Comparison of ENCODE assay signal across 15 cellular contexts in genomic region chr1:46551597-46552095, GRCh38. TPM values are rescaled to one million over a fixed set of nuclear protein-coding genes. Genes with fewer than 3 reads are reported as not detected.
DNase-seq lines count a peak whose midpoint lies in the region; ATAC-seq and TF ChIP-seq lines count a peak whose summit lies in the region.
"Had no signal": no experiment of that assay in that cellular context is flagged by ENCODE, and none has a peak within 500 bp of the region (broad histone marks: within the 10 kb centered on the region; RNA-seq: fewer than 3 reads in every experiment).

Gene KNCN (minus strand): TSS chr1:46551647. CDS start chr1:46551215, 432 bp downstream.

- no peaks in the 10 kb centered on the region for H3K79me2 ChIP-seq in H9 (ENCODE audit: insufficient read depth, low read length)

- H3K4me1 Mint-ChIP-seq in CD4-positive, alpha-beta memory T cell = peaks cover 11 to 26% (median 15%) of the 10 kb centered on the region in 4 donors
- H3K4me1 Mint-ChIP-seq in H9 (peaks cover 14 to 33% of the 10 kb centered on the region in 2 experiments), chondrocyte (ENCODE audit: low read depth) (peaks cover 7% of the 10 kb centered on the region), neural crest cell (peaks cover 14% of the 10 kb centered on the region)

- H3K36me3 ChIP-seq in CD4-positive, alpha-beta memory T cell (ENCODE audit: insufficient read depth, low read length) = no peaks in the 10 kb centered on the region

- H2BK120ac ChIP-seq in H9 (ENCODE audit: low read depth, low read length, poor library complexity, severe bottlenecking) = no peak within 1 kb of the TSS

- H3K79me1 ChIP-seq in H9 (ENCODE audit: insufficient read depth, low read depth, low read length, poor library complexity, severe bottlenecking) = no peaks in the 10 kb centered on the region

- H3K4me3 ChIP-seq in CD4-positive, alpha-beta memory T cell (ENCODE audit: low read length in 2 of 2) = no peak within 1 kb of the TSS
- H3K4me3 ChIP-seq: K562, PC-9 had no signal

- no peak within 1 kb of the TSS for H2AK5ac ChIP-seq in H9 (ENCODE audit: insufficient read length, low read length)

- TF ChIP-seq CTCF in H9 (conservative IDR thresholded peaks at IDR 0.05) (no peak), chondrocyte (IDR thresholded peaks at IDR 0.05) (no peak), neural crest cell (conservative IDR thresholded peaks at IDR 0.05) (no peak)

- intact Hi-C loops in CD4-positive, alpha-beta memory T cell (cut with micrococcal nuclease) = no loop called here

- DNase-seq in CD4-positive, alpha-beta memory T cell = no peak
- DNase-seq in H9 = no peak
- DNase-seq in chondrocyte (ENCODE audit: low spot score) = peak; percentile 33
- DNase-seq in neural crest cell (ENCODE audit: low read depth, low spot score) = no peak
- DNase-seq in NCI-H1930 (lab: John Stamatoyannopoulos, UW) = no peak
- DNase-seq: NCI-H2081, NCI-H510A treated with DMSO at 0.1 percent for 48 hours, NCI-H82 had no signal

- no peaks in the 10 kb centered on the region for H4K20me1 ChIP-seq in H9 (ENCODE audit: control insufficient read depth, insufficient read depth, insufficient read length)

- H3K9me3 ChIP-seq in CD4-positive, alpha-beta memory T cell (ENCODE audit: control insufficient read depth in 1 of 2, low read length in 2 of 2) = no peaks in the 10 kb centered on the region
- H3K9me3 ChIP-seq in H9 (ENCODE audit: control insufficient read depth, low read depth, low read length) = no peaks in the 10 kb centered on the region

- no peaks in the 10 kb centered on the region for H3K23me2 ChIP-seq in H9 (ENCODE audit: insufficient read length, low read depth, low read length, poor library complexity, severe bottlenecking)

- H4K8ac ChIP-seq in H9 (replicated peaks; ENCODE audit: insufficient read length, low read depth, low read length) = no peak within 1 kb of the TSS

- no peaks in the 10 kb centered on the region for H3K27me3 ChIP-seq in CD4-positive, alpha-beta memory T cell (ENCODE audit: insufficient read depth, low read length)
- no peaks in the 10 kb centered on the region; the same call in 1 of the 2 replicates for H3K27me3 ChIP-seq in H9 (ENCODE audit: insufficient read depth, low read length)

- H3K4me3 Mint-ChIP-seq in CD4-positive, alpha-beta memory T cell = no peak within 1 kb of the TSS
- H3K4me3 Mint-ChIP-seq in H9 = no peak within 1 kb of the TSS
- H3K4me3 Mint-ChIP-seq in chondrocyte (ENCODE audit: unreplicated experiment) = no peak within 1 kb of the TSS
- H3K4me3 Mint-ChIP-seq in neural crest cell = no peak within 1 kb of the TSS

- no peak within 1 kb of the TSS for H3K27ac ChIP-seq in CD4-positive, alpha-beta memory T cell (ENCODE audit: low read depth, low read length)
- H3K27ac ChIP-seq in H9 (ENCODE audit: insufficient read length, low read depth, low read length) = no peak within 1 kb of the TSS
- H3K27ac ChIP-seq: C4-2B, PC-9 had no signal

- POLR2A ChIA-PET in CD4-positive, alpha-beta memory T cell (lab: Charles Lee; ENCODE audit: partially characterized antibody) = no interaction called here

- no peak within 1 kb of the TSS for H3K23ac ChIP-seq in H9 (ENCODE audit: insufficient read length, low read depth, low read length)

- no peaks in the 10 kb centered on the region for H3K36me3 Mint-ChIP-seq in CD4-positive, alpha-beta memory T cell
- H3K36me3 Mint-ChIP-seq in H9 (ENCODE audit: insufficient read depth in 1 of 3, low read depth in 3 of 3) (no peaks in the 10 kb centered on the region; a peak in 1 of 7 replicates), chondrocyte (ENCODE audit: low read depth) (no peaks in the 10 kb centered on the region), neural crest cell (ENCODE audit: low read depth) (no peaks in the 10 kb centered on the region)

- no peak within 1 kb of the TSS for H3T11ph ChIP-seq in H9 (ENCODE audit: low read length)

- H3K4me1 ChIP-seq in CD4-positive, alpha-beta memory T cell (ENCODE audit: insufficient read depth, low read length) = peaks cover 17% of the 10 kb centered on the region
- H3K4me1 ChIP-seq in H9 (ENCODE audit: insufficient read depth, low read length) = peaks cover 4% of the 10 kb centered on the region; the same call in 1 of the 2 replicates

- peak within 1 kb of the TSS; percentile 66 for H3K18ac ChIP-seq in H9 (ENCODE audit: insufficient read length, low read depth, low read length)

- H2AFZ ChIP-seq in H9 (ENCODE audit: low read length) = no peak within 1 kb of the TSS
- H2AFZ ChIP-seq: PC-9 had no signal

- H3K14ac ChIP-seq in H9 (ENCODE audit: insufficient read depth, low read length) = peak within 1 kb of the TSS; percentile 79

- peaks cover 0 to under 1% (median 0%) of the 10 kb centered on the region in 8 donors for H3K9me3 Mint-ChIP-seq in CD4-positive, alpha-beta memory T cell
- H3K9me3 Mint-ChIP-seq in H9 (no peaks in the 10 kb centered on the region), chondrocyte (ENCODE audit: low read depth) (no peaks in the 10 kb centered on the region), neural crest cell (no peaks in the 10 kb centered on the region)

- H3K9ac ChIP-seq in H9 (ENCODE audit: extremely low read depth, insufficient read length, low read length) = no peak within 1 kb of the TSS

- no CpG with 5 or more reads among the region's 6 CpGs for WGBS in H9 (ENCODE audit: extremely low coverage, insufficient read length, low lambda C conversion rate)

- CTCF ChIA-PET in CD4-positive, alpha-beta memory T cell (lab: Charles Lee; ENCODE audit: partially characterized antibody) = no interaction called here

- no peak within 1 kb of the TSS for H3K4me2 ChIP-seq in H9 (ENCODE audit: insufficient read depth, insufficient read length, low read length)
- H3K4me2 ChIP-seq: PC-9 had no signal

- peaks cover 5 to 15% of the 10 kb centered on the region in 2 donors for H3K27me3 Mint-ChIP-seq in CD4-positive, alpha-beta memory T cell
- H3K27me3 Mint-ChIP-seq in H9 (ENCODE audit: low read depth) (peaks cover 23% of the 10 kb centered on the region), chondrocyte (ENCODE audit: low read depth) (peaks cover 31% of the 10 kb centered on the region), neural crest cell (ENCODE audit: low read depth) (peaks cover 17% of the 10 kb centered on the region)

- ATAC-seq in GM21786 (IDR thresholded peaks at IDR 0.05; ENCODE audit: unreplicated experiment) (no peak), HG03469 (IDR thresholded peaks at IDR 0.05; ENCODE audit: unreplicated experiment) (no peak)
- ATAC-seq: HCT116, K562 had no signal

- no peak within 1 kb of the TSS for H2BK15ac ChIP-seq in H9 (ENCODE audit: low read depth, low read length)

- H2BK12ac ChIP-seq in H9 (ENCODE audit: insufficient read length, low read depth, low read length) = no peak within 1 kb of the TSS

- no peak within 1 kb of the TSS for H2BK20ac ChIP-seq in H9 (ENCODE audit: low read depth, low read length, poor library complexity, severe bottlenecking)

- peak within 1 kb of the TSS in 5 of 7 donors; percentile 24 to 73 (median 54) for H3K27ac Mint-ChIP-seq in CD4-positive, alpha-beta memory T cell
- H3K27ac Mint-ChIP-seq in H9 = no peak within 1 kb of the TSS; a peak in 1 of 7 replicates
- H3K27ac Mint-ChIP-seq in chondrocyte (ENCODE audit: unreplicated experiment) = no peak within 1 kb of the TSS
- peak within 1 kb of the TSS; percentile 83 for H3K27ac Mint-ChIP-seq in neural crest cell (ENCODE audit: unreplicated experiment)

- H4K5ac ChIP-seq in H9 (ENCODE audit: insufficient read length, low read depth, low read length) = no peak within 1 kb of the TSS

- H2BK5ac ChIP-seq in H9 (ENCODE audit: insufficient read length, low read length) = no peak within 1 kb of the TSS

- no peak within 1 kb of the TSS for H3K56ac ChIP-seq in H9 (ENCODE audit: insufficient read length, low read depth, low read length)

- H3K4ac ChIP-seq in H9 (ENCODE audit: low read depth, low read length) = no peak within 1 kb of the TSS

- no peak within 1 kb of the TSS for H4K91ac ChIP-seq in H9 (ENCODE audit: insufficient read length, low read depth, low read length)

RNA-seq across cellular contexts. Expression of gene KNCN, which starts in this region (rescaled TPM):
- not detected for total RNA-seq in CD4-positive, alpha-beta memory T cell
- not detected for polyA plus RNA-seq in CD4-positive, alpha-beta memory T cell
- not detected in 2 replicates for total RNA-seq in H9 (2021)
- total RNA-seq in chondrocyte = not detected in 3 replicates
- not detected in 2 replicates for total RNA-seq in neural crest cell
- total RNA-seq: K562, PC-9, SK-MEL-5 had no signal
- polyA plus RNA-seq: K562 had no signal

Comparison
In these comparisons a context has a peak if more than half of its experiments do, and no peak if none do; other contexts are left out.
1. Peak in DNase-seq in chondrocyte; RNA of the gene not detected or under 1 TPM.
2. H3K27ac Mint-ChIP-seq: peak in CD4-positive, alpha-beta memory T cell (5 of 7) and neural crest cell (single experiment); none in H9 (0 of 3) and chondrocyte (single experiment).